ENCODE assay signal across 29 cellular contexts in genomic region chr1:243428617-243429342, GRCh38.
"Had no signal": no experiment of that assay in that cellular context is flagged by ENCODE, and none has a peak within 500 bp of the region (broad histone marks: within the 10 kb centered on the region; RNA-seq: fewer than 3 reads in every experiment).

No MANE protein-coding gene starts in this region.

- H3K27me3 ChIP-seq: esophagus muscularis mucosa, foreskin keratinocyte, gastroesophageal sphincter, heart left ventricle, hepatocyte, ovary, sigmoid colon, spleen, tibial nerve, upper lobe of right lung, uterus had no signal

- H3K9me3 ChIP-seq: esophagus muscularis mucosa, gastroesophageal sphincter, heart left ventricle, ovary, psoas muscle, sigmoid colon, spleen, thoracic aorta, tibial nerve, upper lobe of right lung, uterus had no signal

- H3K4me3 ChIP-seq: coronary artery, esophagus muscularis mucosa, gastroesophageal sphincter, heart left ventricle, hepatocyte, ovary, psoas muscle, sigmoid colon, skin epidermis, spleen, thoracic aorta, tibial nerve, upper lobe of right lung, uterus had no signal

- H3K4me1 ChIP-seq: esophagus muscularis mucosa, foreskin keratinocyte, gastroesophageal sphincter, heart left ventricle, psoas muscle, sigmoid colon, spleen, tibial nerve, upper lobe of right lung, uterus had no signal

- H3K27ac ChIP-seq: coronary artery, esophagus muscularis mucosa, foreskin keratinocyte, gastroesophageal sphincter, heart left ventricle, hepatocyte, ovary, psoas muscle, sigmoid colon, skin epidermis, spleen, thoracic aorta, tibial nerve, upper lobe of right lung, uterus had no signal

- DNase-seq: dermis blood vessel endothelial cell; effector memory CD4-positive, alpha-beta T cell; foreskin keratinocyte; heart left ventricle; kidney; mammary epithelial cell; mesendoderm; midbrain; naive thymus-derived CD4-positive, alpha-beta T cell; nucleus accumbens; ovary; posterior cingulate gyrus; psoas muscle; right cardiac atrium; sigmoid colon; spleen; stimulated activated CD4-positive, alpha-beta T cell treated with anti-CD3 and anti-CD28 coated beads, Interleukin-4, amount 100 ng/mL, for 4 hours; stimulated activated naive CD8-positive, alpha-beta T cell treated with anti-CD3 and anti-CD28 coated beads, Interleukin-15, Interleukin-2, amounts not matched to agents 100 U/mL and 50 U/mL, for 24 hours; upper lobe of right lung; uterus had no signal

- H3K79me2 ChIP-seq: hepatocyte had no signal

- H3K4me2 ChIP-seq: hepatocyte had no signal

- H2AFZ ChIP-seq: hepatocyte had no signal

- H3K36me3 ChIP-seq: ovary, uterus had no signal

- ATAC-seq: foreskin keratinocyte; gastroesophageal sphincter; heart left ventricle; left lobe of liver; naive thymus-derived CD4-positive, alpha-beta T cell; psoas muscle; right cardiac atrium; stimulated activated memory B cell treated with anti-CD40 and anti-IgM and Interleukin-4, amounts not matched to agents 10 μg/mL and 1 μg/mL and 100 μg/mL, for 72 hours; stimulated activated naive CD8-positive, alpha-beta T cell treated with anti-CD3 and anti-CD28 coated beads, Interleukin-15, Interleukin-2, amounts not matched to agents 100 U/mL and 50 U/mL, for 24 hours; upper lobe of right lung had no signal
